Comparison of ENCODE assay signal across 32 cellular contexts in genomic region chr5:54073735-54074134, GRCh38.
"Had no signal": no experiment of that assay in that cellular context is flagged by ENCODE, and none has a peak within 500 bp of the region (broad histone marks: within the 10 kb centered on the region; RNA-seq: fewer than 3 reads in every experiment).

No MANE protein-coding gene starts in this region.

- H3K36me3 ChIP-seq: colonic mucosa, heart left ventricle, neural progenitor cell, prostate gland, right atrium auricular region, stomach, thyroid gland, upper lobe of right lung, uterus had no signal

- H3K36me3 Mint-ChIP-seq: immature natural killer cell; neural progenitor cell; stimulated activated effector memory CD8-positive, alpha-beta T cell treated with anti-CD3 and anti-CD28 coated beads, Interleukin-12 subunit alpha, Interleukin-12 subunit beta, amount 100 ng/mL, for 72 hours had no signal

- H3K27ac Mint-ChIP-seq: dendritic cell treated with granulocyte-macrophage colony-stimulating factor and Interleukin-4, amounts not matched to agents 40 ng/mL and 50 ng/mL, for 4 days; endodermal cell; immature natural killer cell; naive thymus-derived CD4-positive, alpha-beta T cell; neural progenitor cell; stimulated activated effector memory CD8-positive, alpha-beta T cell treated with anti-CD3 and anti-CD28 coated beads, Interleukin-12 subunit alpha, Interleukin-12 subunit beta, amount 100 ng/mL, for 72 hours had no signal

- H3K4me1 Mint-ChIP-seq: immature natural killer cell; naive thymus-derived CD4-positive, alpha-beta T cell; neural progenitor cell; stimulated activated effector memory CD8-positive, alpha-beta T cell treated with anti-CD3 and anti-CD28 coated beads, Interleukin-12 subunit alpha, Interleukin-12 subunit beta, amount 100 ng/mL, for 72 hours had no signal

- H3K27me3 Mint-ChIP-seq: dendritic cell treated with granulocyte-macrophage colony-stimulating factor and Interleukin-4, amounts not matched to agents 40 ng/mL and 50 ng/mL, for 4 days; naive thymus-derived CD4-positive, alpha-beta T cell had no signal

- H2AFZ ChIP-seq: neural progenitor cell, parathyroid adenoma had no signal

- H3K79me2 ChIP-seq: parathyroid adenoma had no signal

- H3K27ac ChIP-seq: colonic mucosa, esophagus muscularis mucosa, foreskin keratinocyte, gastroesophageal sphincter, heart left ventricle, neural progenitor cell, parathyroid adenoma, prostate gland, right atrium auricular region, stomach, thyroid gland, upper lobe of right lung, uterus had no signal

- ATAC-seq: foreskin keratinocyte; gastroesophageal sphincter; heart left ventricle; left lobe of liver; naive thymus-derived CD4-positive, alpha-beta T cell; sciatic nerve; stimulated activated effector memory CD8-positive, alpha-beta T cell treated with anti-CD3 and anti-CD28 coated beads, Interleukin-12 subunit alpha, Interleukin-12 subunit beta, amount 100 ng/mL, for 72 hours; upper lobe of right lung had no signal

- H3K4me2 ChIP-seq: neural progenitor cell, smooth muscle cell had no signal

- H3K4me1 ChIP-seq: colonic mucosa, esophagus muscularis mucosa, gastroesophageal sphincter, parathyroid adenoma, prostate gland, stomach, thyroid gland, upper lobe of right lung, uterus had no signal

- H3K9me3 Mint-ChIP-seq: dendritic cell treated with granulocyte-macrophage colony-stimulating factor and Interleukin-4, amounts not matched to agents 40 ng/mL and 50 ng/mL, for 4 days; endodermal cell; nephron; neural progenitor cell; stimulated activated effector memory CD8-positive, alpha-beta T cell treated with anti-CD3 and anti-CD28 coated beads, Interleukin-12 subunit alpha, Interleukin-12 subunit beta, amount 100 ng/mL, for 72 hours had no signal

- DNase-seq: colonic mucosa; effector CD8-positive, alpha-beta T cell; endodermal cell; heart left ventricle; hippocampal formation; immature natural killer cell; kidney; mesenchymal stem cell; midbrain; naive thymus-derived CD4-positive, alpha-beta T cell; stimulated activated CD4-positive, alpha-beta T cell treated with anti-CD3 and anti-CD28 coated beads, Interleukin-12 subunit alpha, Interleukin-12 subunit beta, amount 100 ng/mL, for 4 hours; stimulated activated CD4-positive, alpha-beta T cell treated with anti-CD3 and anti-CD28 coated beads, Interleukin-2, amount 100 ng/mL, for 24 hours; stimulated activated CD4-positive, alpha-beta T cell treated with anti-CD3 and anti-CD28 coated beads, Interleukin-4, amount 100 ng/mL, for 24 hours; stimulated activated naive CD4-positive, alpha-beta T cell treated with Interleukin-2 at 50 U/mL for 16 hours; stomach; thyroid gland; upper lobe of right lung; uterus had no signal

- FAIRE-seq: kidney had no signal

- H3K4me3 Mint-ChIP-seq: dendritic cell treated with granulocyte-macrophage colony-stimulating factor and Interleukin-4, amounts not matched to agents 40 ng/mL and 50 ng/mL, for 4 days; endodermal cell; immature natural killer cell; naive thymus-derived CD4-positive, alpha-beta T cell; nephron; neural progenitor cell; stimulated activated effector memory CD8-positive, alpha-beta T cell treated with anti-CD3 and anti-CD28 coated beads, Interleukin-12 subunit alpha, Interleukin-12 subunit beta, amount 100 ng/mL, for 72 hours had no signal

- H3K4me3 ChIP-seq: colonic mucosa, esophagus muscularis mucosa, gastroesophageal sphincter, heart left ventricle, lung, neural progenitor cell, prostate gland, right atrium auricular region, smooth muscle cell, stomach, thyroid gland, upper lobe of right lung, uterus had no signal

- H3K27me3 ChIP-seq: colonic mucosa, esophagus muscularis mucosa, foreskin keratinocyte, gastroesophageal sphincter, heart left ventricle, neural progenitor cell, right atrium auricular region, stomach, thyroid gland, upper lobe of right lung, uterus had no signal

- H3K9me3 ChIP-seq: colonic mucosa, esophagus muscularis mucosa, gastroesophageal sphincter, heart left ventricle, prostate gland, right atrium auricular region, stomach, thyroid gland, upper lobe of right lung, uterus had no signal
